In genomic region chr7:128080169-128080568, GRCh38 we compare ENCODE assay signal across 17 cellular contexts. TPM values are rescaled to one million over a fixed set of nuclear protein-coding genes. Genes with fewer than 3 reads are reported as not detected.
DNase-seq lines count a peak whose midpoint lies in the region; ATAC-seq and TF ChIP-seq lines count a peak whose summit lies in the region.
"Had no signal": no experiment of that assay in that cellular context is flagged by ENCODE, and none has a peak within 500 bp of the region (broad histone marks: within the 10 kb centered on the region; RNA-seq: fewer than 3 reads in every experiment).

No MANE protein-coding gene starts in this region.

- no peaks in the 10 kb centered on the region for H3K9me3 ChIP-seq in heart right ventricle
- no peaks in the 10 kb centered on the region for H3K9me3 ChIP-seq in WERI-Rb-1 (ENCODE audit: severe bottlenecking)
- H3K9me3 ChIP-seq: BE2C had no signal

- H3K36me3 ChIP-seq in heart right ventricle: peaks cover 0 to 90% (median 9%) of the 10 kb centered on the region in 9 donors
- H3K36me3 ChIP-seq in WERI-Rb-1: peaks cover 24% of the 10 kb centered on the region

- intact Hi-C loops in Right ventricle myocardium inferior (cut with DNase I): no loop called here
- intact Hi-C loops in heart right ventricle (cut with DNase I): loop anchor here in 1 of 10 donors (5.0 kb wide), 1 partner anchor 33 kb away; no protein-coding TSS in a partner anchor

- 94 to 96% methylated on average over 7 of the region's 7 CpGs for WGBS in heart right ventricle, 2 donors

- H3K27ac ChIP-seq in heart right ventricle (no peak overlapping the region), WERI-Rb-1 (no peak overlapping the region)
- H3K27ac ChIP-seq: C4-2B had no signal

- peaks cover 0 to 51% (median 24%) of the 10 kb centered on the region in 9 donors for H3K4me1 ChIP-seq in heart right ventricle

- no peak overlapping the region for H3K27ac Mint-ChIP-seq in neural crest cell (ENCODE audit: unreplicated experiment)
- H3K27ac Mint-ChIP-seq in stimulated activated naive B cell treated with anti-CD40 and anti-IgM and Interleukin-4, amounts not matched to agents 10 μg/mL and 1 μg/mL and 100 μg/mL, for 72 hours: peak overlapping the region; percentile 39
- H3K27ac Mint-ChIP-seq: CD8-positive, alpha-beta T cell; GM23338 had no signal

- no peaks in the 10 kb centered on the region for H3K27me3 ChIP-seq in heart right ventricle
- no peaks in the 10 kb centered on the region for H3K27me3 ChIP-seq in WERI-Rb-1 (ENCODE audit: insufficient read depth, low read depth, severe bottlenecking)
- H3K27me3 ChIP-seq: BE2C had no signal

- ATAC-seq in Right ventricle myocardium inferior: no peak
- no peak for ATAC-seq in heart right ventricle
- no peak for ATAC-seq in stimulated activated naive B cell treated with anti-CD40 and anti-IgM and Interleukin-4, amounts not matched to agents 10 μg/mL and 1 μg/mL and 100 μg/mL, for 72 hours (replicated peaks)
- ATAC-seq: CD8-positive, alpha-beta T cell; GM23338 had no signal

- peaks cover 21% of the 10 kb centered on the region for H3K4me1 Mint-ChIP-seq in neural crest cell
- no peaks in the 10 kb centered on the region for H3K4me1 Mint-ChIP-seq in stimulated activated naive B cell treated with anti-CD40 and anti-IgM and Interleukin-4, amounts not matched to agents 10 μg/mL and 1 μg/mL and 100 μg/mL, for 72 hours

- peak; percentile 9 for DNase-seq in Right ventricle myocardium inferior (ENCODE audit: missing footprints)
- DNase-seq in heart right ventricle: no peak
- peak; percentile 84 for DNase-seq in WERI-Rb-1
- DNase-seq in neural crest cell (ENCODE audit: low read depth, low spot score): no peak
- DNase-seq in stimulated activated naive B cell treated with anti-CD40 and anti-IgM and Interleukin-4, amounts not matched to agents 10 μg/mL and 1 μg/mL and 100 μg/mL, for 72 hours: no peak
- DNase-seq in T1000 (lab: John Stamatoyannopoulos, UW): no peak
- no peak for DNase-seq in CD1c-positive myeloid dendritic cell (ENCODE audit: extremely low spot score)
- DNase-seq: BE2C; CD8-positive, alpha-beta T cell; COR-L47; DMS153; DND-41; GDM1; H7; IMR-90 had no signal

- no peaks in the 10 kb centered on the region for H3K9me3 Mint-ChIP-seq in neural crest cell
- no peaks in the 10 kb centered on the region for H3K9me3 Mint-ChIP-seq in stimulated activated naive B cell treated with anti-CD40 and anti-IgM and Interleukin-4, amounts not matched to agents 10 μg/mL and 1 μg/mL and 100 μg/mL, for 72 hours
- H3K9me3 Mint-ChIP-seq: CD8-positive, alpha-beta T cell; GM23338 had no signal

- H3K36me3 Mint-ChIP-seq in neural crest cell (ENCODE audit: low read depth): no peaks in the 10 kb centered on the region
- H3K36me3 Mint-ChIP-seq in stimulated activated naive B cell treated with anti-CD40 and anti-IgM and Interleukin-4, amounts not matched to agents 10 μg/mL and 1 μg/mL and 100 μg/mL, for 72 hours: peaks cover 40 to 62% of the 10 kb centered on the region in 2 donors

- no peak overlapping the region for H3K4me3 ChIP-seq in heart right ventricle
- H3K4me3 ChIP-seq in WERI-Rb-1 (ENCODE audit: low read depth, low read length): no peak overlapping the region
- H3K4me3 ChIP-seq: GM23338 had no signal

- peak overlapping the region; percentile 45 for H3K4me3 Mint-ChIP-seq in neural crest cell
- no peak overlapping the region for H3K4me3 Mint-ChIP-seq in stimulated activated naive B cell treated with anti-CD40 and anti-IgM and Interleukin-4, amounts not matched to agents 10 μg/mL and 1 μg/mL and 100 μg/mL, for 72 hours
- H3K4me3 Mint-ChIP-seq: CD8-positive, alpha-beta T cell; GM23338 had no signal

- no peak for TF ChIP-seq CTCF in heart right ventricle (IDR thresholded peaks at IDR 0.05)
- TF ChIP-seq CTCF in WERI-Rb-1 (IDR thresholded peaks at IDR 0.05; ENCODE audit: low read depth, low read length): no peak
- no peak for TF ChIP-seq CTCF in neural crest cell (conservative IDR thresholded peaks at IDR 0.05)

- no peaks in the 10 kb centered on the region for H3K27me3 Mint-ChIP-seq in neural crest cell (ENCODE audit: low read depth)
- no peaks in the 10 kb centered on the region for H3K27me3 Mint-ChIP-seq in stimulated activated naive B cell treated with anti-CD40 and anti-IgM and Interleukin-4, amounts not matched to agents 10 μg/mL and 1 μg/mL and 100 μg/mL, for 72 hours

RNA-seq across cellular contexts. Expression of gene LRRC4, which starts 48.9 kb away (rescaled TPM):
- total RNA-seq in Right ventricle myocardium inferior (2.4 TPM), heart right ventricle (1 to 10 TPM; 2.1 to 7.3 (median 3.1) TPM), neural crest cell (67.5 and 67.6 TPM in 2 replicates)
- 1 to 10 TPM in 1 of 2 donors, under 1 TPM in 1; 0.75 to 1.4 TPM for polyA plus RNA-seq in heart right ventricle

Comparison
In these comparisons a context has a peak if more than half of its experiments do, and no peak if none do; other contexts are left out.
1. DNase-seq: peak in Right ventricle myocardium inferior (single experiment) and WERI-Rb-1 (single experiment); none in heart right ventricle (0 of 2), neural crest cell (single experiment), stimulated activated naive B cell treated with anti-CD40 and anti-IgM and Interleukin-4, amounts not matched to agents 10 μg/mL and 1 μg/mL and 100 μg/mL, for 72 hours (single experiment), T1000 (single experiment) and CD1c-positive myeloid dendritic cell (single experiment).